ENCODE assay signal across 8 cellular contexts in the genomic region with DNA sequence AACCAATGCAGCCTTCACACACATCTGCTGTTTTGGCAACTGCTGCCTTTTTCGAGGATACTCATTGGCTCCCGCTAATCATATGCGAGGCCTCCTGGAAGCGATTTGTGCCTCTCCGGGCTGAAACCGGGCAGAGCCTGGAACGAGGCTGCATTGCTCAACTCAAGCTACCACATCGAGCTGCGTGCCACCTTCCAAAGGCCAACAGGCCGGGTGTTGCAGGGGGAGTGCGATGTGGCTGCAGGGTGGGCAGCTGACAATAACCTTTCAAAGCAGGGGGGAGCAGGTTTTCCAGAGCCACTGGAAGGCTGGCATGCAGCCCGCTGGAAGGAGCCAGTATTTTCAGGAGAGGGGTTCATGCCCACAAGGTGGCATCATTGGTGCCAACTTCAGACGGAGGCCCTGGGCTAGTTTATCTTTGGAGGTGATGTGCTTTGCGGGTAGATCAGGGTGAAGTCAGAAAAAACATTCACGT.
A peak's percentile ranks its signal among the peaks of the same experiment; 100 is the strongest.
DNase-seq lines count a peak whose midpoint lies in the region; ATAC-seq, FAIRE-seq and TF ChIP-seq lines count a peak whose summit lies in the region.

No MANE protein-coding gene starts in this region.

- FAIRE-seq in H54 (lab: Jason Lieb, UNC), result no peak

- intact Hi-C loops in Panc1 (cut with micrococcal nuclease; ENCODE audit: unreplicated experiment), result loop anchor here (2.0 kb wide), 1 partner anchor 299 kb away; no protein-coding TSS in a partner anchor

- DNase-seq in AG09319 (ENCODE audit: extremely low read depth, low read depth) (peak; percentile 78), H54 (ENCODE audit: insufficient read length, low spot score) (peak; percentile 2), Panc1 (ENCODE audit: low read depth, low spot score) (no peak), adipocyte (ENCODE audit: low read depth) (peak; percentile 46), NCI-H2227 treated with DMSO at 0.1 percent for 48 hours (lab: John Stamatoyannopoulos, UW) (no peak)
- DNase-seq in stimulated activated CD8-positive, alpha-beta memory T cell treated with anti-CD3 and anti-CD28 coated beads, Interleukin-7, amount 100 ng/mL, for 1 hour (ENCODE audit: low read depth in 2 of 2), result peak; percentile 14 to 27

- POLR2A ChIA-PET in Panc1 (lab: Charles Lee), result no interaction called here

- H3K4me1 ChIP-seq in Panc1 (ENCODE audit: control insufficient read depth, insufficient read depth, low read length) (no peaks in the 10 kb centered on the region; the same call in 1 of the 2 replicates), adipocyte (ENCODE audit: control insufficient read depth, insufficient read depth, low read length) (peaks cover 36% of the 10 kb centered on the region)

- H3K27me3 ChIP-seq in Panc1 (ENCODE audit: control insufficient read depth, insufficient read depth, low read length) (peaks cover 33% of the 10 kb centered on the region), adipocyte (replicated peaks; ENCODE audit: control insufficient read depth, insufficient read depth, low read length) (no peaks in the 10 kb centered on the region), layer of hippocampus (ENCODE audit: control insufficient read depth, insufficient read depth, low read length) (no peaks in the 10 kb centered on the region)

- H3K9me3 ChIP-seq in Panc1 (ENCODE audit: control insufficient read depth, insufficient read depth, low read depth, low read length) (no peaks in the 10 kb centered on the region), adipocyte (ENCODE audit: control insufficient read depth, low read length) (no peaks in the 10 kb centered on the region)

- ATAC-seq in Panc1 (peak; percentile 68), GM19397 (IDR thresholded peaks at IDR 0.05; ENCODE audit: unreplicated experiment) (no peak)

- CTCF ChIA-PET in Panc1 (lab: Charles Lee), result interaction anchor here (0.6 kb wide), 1 partner anchor 629 kb away, joined by 4 read pairs; no protein-coding TSS in a partner anchor

- no peaks in the 10 kb centered on the region; the same call in 1 of the 2 replicates for H3K36me3 ChIP-seq in Panc1 (ENCODE audit: control insufficient read depth, insufficient read depth, low read length)
- no peaks in the 10 kb centered on the region for H3K36me3 ChIP-seq in adipocyte (ENCODE audit: control insufficient read depth, insufficient read depth, low read length, severe bottlenecking)

- no peak for TF ChIP-seq POLR2A in H54 (IDR thresholded peaks at IDR 0.05; ENCODE audit: low read depth, low read length)

- H3K9ac ChIP-seq in adipocyte (ENCODE audit: low read length), result peak overlapping the region; percentile 43

- in situ Hi-C loops in Panc1 (cut with HindIII; ENCODE audit: low pct_unique_long_range_greater_than_20kb, low sequenced_read_pairs), result no loop called here

- TF ChIP-seq CTCF in AG09319 (IDR thresholded peaks at IDR 0.05; ENCODE audit: low read depth, low read length) (no peak; the same call in 1 of the 2 replicates), Panc1 (IDR thresholded peaks at IDR 0.05) (peak; percentile 49)

- BruUV-seq in Panc1 (replicated peaks; lab: Mats Ljungman, UMichigan), result no TSS peak

- H3K27ac ChIP-seq in Panc1 (ENCODE audit: low read length), result no peak overlapping the region
- H3K27ac ChIP-seq in layer of hippocampus (ENCODE audit: low read depth, low read length), result peak overlapping the region; percentile 81

- H3K4me3 ChIP-seq in Panc1 (ENCODE audit: low read depth in 2 of 2, low read length in 2 of 2), result no peak overlapping the region
- no peak overlapping the region for H3K4me3 ChIP-seq in adipocyte (ENCODE audit: low read length)

Comparison
In these comparisons a context has a peak if more than half of its experiments do, and no peak if none do; other contexts are left out.
1. DNase-seq: peak in AG09319 (single experiment), H54 (single experiment), adipocyte (single experiment) and stimulated activated CD8-positive, alpha-beta memory T cell treated with anti-CD3 and anti-CD28 coated beads, Interleukin-7, amount 100 ng/mL, for 1 hour (2 of 2); none in Panc1 (single experiment) and NCI-H2227 treated with DMSO at 0.1 percent for 48 hours (single experiment).